9 cellular contexts compared by ENCODE assay signal in genomic region chrX:70196961-70197805, GRCh38. TPM values are rescaled to one million over a fixed set of nuclear protein-coding genes. Genes with fewer than 3 reads are reported as not detected.
A peak's percentile ranks its signal among the peaks of the same experiment; 100 is the strongest.
DNase-seq lines count a peak whose midpoint lies in the region; ATAC-seq, FAIRE-seq and TF ChIP-seq lines count a peak whose summit lies in the region.
"Had no signal": no experiment of that assay in that cellular context is flagged by ENCODE, and none has a peak within 500 bp of the region (broad histone marks: within the 10 kb centered on the region; RNA-seq: fewer than 3 reads in every experiment).

No MANE protein-coding gene starts in this region.

- FAIRE-seq in GM19239 (lab: Jason Lieb, UNC), result peak; percentile 79

- 25% methylated on average over 12 of the region's 12 CpGs for WGBS in smooth muscle cell (ENCODE audit: low lambda C conversion rate)

- H3K4me3 Mint-ChIP-seq in CD4-positive, alpha-beta memory T cell, result peak overlapping the region in 3 of 8 donors; percentile 2 to 43 (median 23)
- H3K4me3 Mint-ChIP-seq: T-helper 1 cell treated with Interleukin-12 subunit alpha and Interleukin-12 subunit beta and Interleukin-4 antibody, amounts not matched to agents 30 μg/mL and 1 μg/mL, for 36 hours had no signal

- CTCF ChIA-PET in CD4-positive, alpha-beta memory T cell (lab: Charles Lee; ENCODE audit: partially characterized antibody), result interaction anchor here (0.8 to 2.2 kb wide), 3 partner anchors 9 to 236 kb away, joined by 3 to 29 read pairs (median 3); partner anchors contain the start of gene IGBP1

- no peak overlapping the region for H3K4me2 ChIP-seq in smooth muscle cell

- H3K79me2 ChIP-seq in smooth muscle cell (ENCODE audit: low read depth), result no peaks in the 10 kb centered on the region

- peak; percentile 59 to 69 (median 64) for DNase-seq in CD4-positive, alpha-beta memory T cell
- DNase-seq in GM19239 (ENCODE audit: insufficient read length, low spot score), result peak; percentile 12
- peak in 2 of 3 donors; percentile 54 to 80 for DNase-seq in Peyer's patch
- peak; percentile 12 to 27 for DNase-seq in activated T-helper 1 cell treated with anti-CD3 and anti-CD28 coated beads, Interleukin-2, amount 50 U/mL, for 16 hours (ENCODE audit: low read depth in 1 of 2, low spot score in 1 of 2)
- DNase-seq in germinal center (ENCODE audit: low spot score), result peak; percentile 26
- no peak for DNase-seq in smooth muscle cell (lab: John Stamatoyannopoulos, UW; ENCODE audit: unreplicated experiment)

- H3K27me3 ChIP-seq in CD4-positive, alpha-beta memory T cell (ENCODE audit: insufficient read depth, low read length), result no peaks in the 10 kb centered on the region
- no peaks in the 10 kb centered on the region for H3K27me3 ChIP-seq in Peyer's patch
- H3K27me3 ChIP-seq in smooth muscle cell (ENCODE audit: low read depth), result no peaks in the 10 kb centered on the region

- H3K4me1 Mint-ChIP-seq in CD4-positive, alpha-beta memory T cell, result peaks cover 1 to 6% (median 3%) of the 10 kb centered on the region in 4 donors

- H3K9me3 ChIP-seq in CD4-positive, alpha-beta memory T cell (ENCODE audit: control insufficient read depth in 1 of 2, low read length in 2 of 2), result no peaks in the 10 kb centered on the region
- H3K9me3 ChIP-seq in Peyer's patch, result no peaks in the 10 kb centered on the region
- H3K9me3 ChIP-seq in smooth muscle cell (replicated peaks; ENCODE audit: low read depth), result no peaks in the 10 kb centered on the region

- H3K27me3 Mint-ChIP-seq in CD4-positive, alpha-beta memory T cell, result peaks cover 1 to 5% of the 10 kb centered on the region in 2 donors

- no peaks in the 10 kb centered on the region for H3F3A ChIP-seq in smooth muscle cell (ENCODE audit: low read depth)

- no peak overlapping the region for H3K9ac ChIP-seq in smooth muscle cell (ENCODE audit: low read depth)

- H4K20me1 ChIP-seq in smooth muscle cell (ENCODE audit: low read depth), result no peaks in the 10 kb centered on the region

- POLR2A ChIA-PET in CD4-positive, alpha-beta memory T cell (lab: Charles Lee; ENCODE audit: partially characterized antibody), result interaction anchor here (1.1 kb wide), 1 partner anchor 236 kb away, joined by 3 read pairs; no protein-coding TSS in a partner anchor

- H3K27ac ChIP-seq in CD4-positive, alpha-beta memory T cell (ENCODE audit: low read depth, low read length), result no peak overlapping the region
- H3K27ac ChIP-seq in Peyer's patch (no peak overlapping the region), smooth muscle cell (ENCODE audit: low read depth) (no peak overlapping the region)

- no peaks in the 10 kb centered on the region for H3K36me3 Mint-ChIP-seq in CD4-positive, alpha-beta memory T cell

- no peaks in the 10 kb centered on the region for H3K36me3 ChIP-seq in CD4-positive, alpha-beta memory T cell (ENCODE audit: insufficient read depth, low read length)
- H3K36me3 ChIP-seq in Peyer's patch (no peaks in the 10 kb centered on the region), smooth muscle cell (ENCODE audit: low read depth) (no peaks in the 10 kb centered on the region)

- TF ChIP-seq CTCF in Peyer's patch (IDR thresholded peaks at IDR 0.05) (peak; percentile 32 to 71 (median 62)), smooth muscle cell (IDR thresholded peaks at IDR 0.05; ENCODE audit: borderline replicate concordance, insufficient read depth, poor library complexity, severe bottlenecking) (peak; percentile 45)

- no peak overlapping the region for H2AFZ ChIP-seq in smooth muscle cell (ENCODE audit: low read depth)

- H3K4me3 ChIP-seq in CD4-positive, alpha-beta memory T cell (ENCODE audit: low read length in 2 of 2), result no peak overlapping the region
- H3K4me3 ChIP-seq in Peyer's patch, result no peak overlapping the region
- no peak overlapping the region for H3K4me3 ChIP-seq in smooth muscle cell

- no peaks in the 10 kb centered on the region for H3K4me1 ChIP-seq in CD4-positive, alpha-beta memory T cell (ENCODE audit: insufficient read depth, low read length)
- no peaks in the 10 kb centered on the region for H3K4me1 ChIP-seq in Peyer's patch
- H3K4me1 ChIP-seq in smooth muscle cell (ENCODE audit: low read depth), result no peaks in the 10 kb centered on the region

- TF ChIP-seq POLR2A in Peyer's patch (IDR thresholded peaks at IDR 0.05), result no peak

- intact Hi-C loops in CD4-positive, alpha-beta memory T cell (cut with micrococcal nuclease), result loop anchor here (1.0 kb wide), 3 partner anchors 64 to 467 kb away; partner anchors contain the start of gene IGBP1

- no peaks in the 10 kb centered on the region for H3K9me3 Mint-ChIP-seq in CD4-positive, alpha-beta memory T cell
- H3K9me3 Mint-ChIP-seq: T-helper 1 cell treated with Interleukin-12 subunit alpha and Interleukin-12 subunit beta and Interleukin-4 antibody, amounts not matched to agents 30 μg/mL and 1 μg/mL, for 36 hours had no signal

- peak; percentile 68 for ATAC-seq in HG03565 (IDR thresholded peaks at IDR 0.05; ENCODE audit: unreplicated experiment)
- ATAC-seq in GM21515 (IDR thresholded peaks at IDR 0.05; ENCODE audit: unreplicated experiment), result no peak

- H3K27ac Mint-ChIP-seq in CD4-positive, alpha-beta memory T cell, result peak overlapping the region in 1 of 7 donors; percentile 45
- H3K27ac Mint-ChIP-seq: T-helper 1 cell treated with Interleukin-12 subunit alpha and Interleukin-12 subunit beta and Interleukin-4 antibody, amounts not matched to agents 30 μg/mL and 1 μg/mL, for 36 hours had no signal

RNA-seq across cellular contexts. Expression of gene DGAT2L6, which starts 19.9 kb away (rescaled TPM):
- not detected for total RNA-seq in CD4-positive, alpha-beta memory T cell
- not detected for polyA plus RNA-seq in CD4-positive, alpha-beta memory T cell
- total RNA-seq in Peyer's patch (not detected), smooth muscle cell (not detected in 2 replicates)
- not detected in 2 replicates for polyA plus RNA-seq in smooth muscle cell

RNA-seq across cellular contexts. Expression of gene AWAT1, which starts 37.3 kb away (rescaled TPM):
- not detected for total RNA-seq in CD4-positive, alpha-beta memory T cell
- not detected for polyA plus RNA-seq in CD4-positive, alpha-beta memory T cell
- total RNA-seq in Peyer's patch (not detected), smooth muscle cell (not detected in 2 replicates)
- not detected in 2 replicates for polyA plus RNA-seq in smooth muscle cell
